20 cellular contexts compared by ENCODE assay signal in the genomic region with DNA sequence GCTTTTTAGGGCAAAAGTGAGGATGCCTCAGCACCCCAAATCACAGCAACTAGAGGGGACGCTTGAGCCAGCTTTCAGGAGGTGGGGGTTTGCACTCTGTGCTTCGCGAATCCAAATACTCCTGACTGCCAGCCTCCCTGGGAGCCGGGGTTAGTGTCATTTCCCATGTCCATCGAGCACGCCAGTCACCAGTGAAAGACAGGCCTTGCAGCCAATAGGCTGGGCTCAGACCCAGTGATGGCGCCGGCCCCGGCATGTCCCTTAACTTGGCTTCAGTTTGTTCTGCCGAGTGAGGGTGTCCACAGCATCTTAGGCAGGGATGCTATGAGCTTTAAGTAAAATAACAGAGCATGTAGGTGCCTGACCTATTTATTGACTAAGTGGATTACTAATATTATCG.
"Had no signal": no experiment of that assay in that cellular context is flagged by ENCODE, and none has a peak within 500 bp of the region (broad histone marks: within the 10 kb centered on the region; RNA-seq: fewer than 3 reads in every experiment).

No MANE protein-coding gene starts in this region.

- H3K4me3 ChIP-seq: coronary artery, left lung, sigmoid colon, smooth muscle cell, stomach, suprapubic skin, tibial nerve had no signal

- DNase-seq: activated CD8-positive, alpha-beta memory T cell treated with anti-CD3 and anti-CD28 coated beads, Interleukin-2, amount 50 U/mL, for 48 hours; activated effector memory CD4-positive, alpha-beta T cell treated with Interleukin-2 at 50 U/mL for 16 hours; activated naive CD4-positive, alpha-beta T cell treated with anti-CD3 and anti-CD28 coated beads, Interleukin-2, amount 10 ng/mL, durations not matched to agents 7 days and 5 days; activated T-cell treated with anti-CD3 and anti-CD28 coated beads, Interleukin-2, amount 50 U/mL, for 4 hours; cerebellar nuclear complex; immature natural killer cell; kidney glomerular epithelial cell; mammary epithelial cell; sigmoid colon; stimulated activated CD4-positive, alpha-beta T cell treated with anti-CD3 and anti-CD28 coated beads, Interleukin-15, amount 100 ng/mL, for 24 hours; stomach; T-helper 1 cell had no signal

- H3K36me3 Mint-ChIP-seq: activated naive CD4-positive, alpha-beta T cell treated with anti-CD3 and anti-CD28 coated beads, Interleukin-2, amount 10 ng/mL, durations not matched to agents 7 days and 5 days; immature natural killer cell; natural killer cell treated with Interleukin-12 subunit alpha and Interleukin-12 subunit beta and Interleukin-15 and Interleukin-18, amount 100 ng/mL, for 72 hours had no signal

- H3K27me3 Mint-ChIP-seq: stimulated activated memory B cell treated with anti-CD40 and anti-IgM and Interleukin-4, amounts not matched to agents 10 μg/mL and 1 μg/mL and 100 μg/mL, for 72 hours had no signal

- H3K4me1 Mint-ChIP-seq: activated naive CD4-positive, alpha-beta T cell treated with anti-CD3 and anti-CD28 coated beads, Interleukin-2, amount 10 ng/mL, durations not matched to agents 7 days and 5 days; immature natural killer cell had no signal

- H3K27me3 ChIP-seq: left lung, sigmoid colon, stomach, suprapubic skin, tibial nerve had no signal

- H3K36me3 ChIP-seq: left lung, sigmoid colon, stomach, suprapubic skin, tibial nerve had no signal

- H3K4me3 Mint-ChIP-seq: activated naive CD4-positive, alpha-beta T cell treated with anti-CD3 and anti-CD28 coated beads, Interleukin-2, amount 10 ng/mL, durations not matched to agents 7 days and 5 days; activated T-cell treated with anti-CD3 and anti-CD28 coated beads, Interleukin-2, amount 50 U/mL, for 4 hours; immature natural killer cell; natural killer cell treated with Interleukin-12 subunit alpha and Interleukin-12 subunit beta and Interleukin-15 and Interleukin-18, amount 100 ng/mL, for 72 hours; stimulated activated memory B cell treated with anti-CD40 and anti-IgM and Interleukin-4, amounts not matched to agents 10 μg/mL and 1 μg/mL and 100 μg/mL, for 72 hours had no signal

- H3K4me2 ChIP-seq: smooth muscle cell had no signal

- ATAC-seq: activated T-cell treated with anti-CD3 and anti-CD28 coated beads, Interleukin-2, amount 50 U/mL, for 4 hours; left lung; natural killer cell treated with Interleukin-12 subunit alpha and Interleukin-12 subunit beta and Interleukin-15 and Interleukin-18, amount 100 ng/mL, for 72 hours; stimulated activated memory B cell treated with anti-CD40 and anti-IgM and Interleukin-4, amounts not matched to agents 10 μg/mL and 1 μg/mL and 100 μg/mL, for 72 hours had no signal

- H3K27ac ChIP-seq: coronary artery, epithelial cell of prostate, left lung, sigmoid colon, stomach, suprapubic skin, tibial nerve had no signal

- H3K27ac Mint-ChIP-seq: activated naive CD4-positive, alpha-beta T cell treated with anti-CD3 and anti-CD28 coated beads, Interleukin-2, amount 10 ng/mL, durations not matched to agents 7 days and 5 days; immature natural killer cell; natural killer cell treated with Interleukin-12 subunit alpha and Interleukin-12 subunit beta and Interleukin-15 and Interleukin-18, amount 100 ng/mL, for 72 hours; stimulated activated memory B cell treated with anti-CD40 and anti-IgM and Interleukin-4, amounts not matched to agents 10 μg/mL and 1 μg/mL and 100 μg/mL, for 72 hours had no signal

- H3K9me3 Mint-ChIP-seq: activated naive CD4-positive, alpha-beta T cell treated with anti-CD3 and anti-CD28 coated beads, Interleukin-2, amount 10 ng/mL, durations not matched to agents 7 days and 5 days; activated T-cell treated with anti-CD3 and anti-CD28 coated beads, Interleukin-2, amount 50 U/mL, for 4 hours; immature natural killer cell; natural killer cell treated with Interleukin-12 subunit alpha and Interleukin-12 subunit beta and Interleukin-15 and Interleukin-18, amount 100 ng/mL, for 72 hours; stimulated activated memory B cell treated with anti-CD40 and anti-IgM and Interleukin-4, amounts not matched to agents 10 μg/mL and 1 μg/mL and 100 μg/mL, for 72 hours had no signal

- H3K9me3 ChIP-seq: left lung, sigmoid colon, stomach, suprapubic skin, tibial nerve had no signal
